Comparison of ENCODE assay signal across 13 cellular contexts in the genomic region with DNA sequence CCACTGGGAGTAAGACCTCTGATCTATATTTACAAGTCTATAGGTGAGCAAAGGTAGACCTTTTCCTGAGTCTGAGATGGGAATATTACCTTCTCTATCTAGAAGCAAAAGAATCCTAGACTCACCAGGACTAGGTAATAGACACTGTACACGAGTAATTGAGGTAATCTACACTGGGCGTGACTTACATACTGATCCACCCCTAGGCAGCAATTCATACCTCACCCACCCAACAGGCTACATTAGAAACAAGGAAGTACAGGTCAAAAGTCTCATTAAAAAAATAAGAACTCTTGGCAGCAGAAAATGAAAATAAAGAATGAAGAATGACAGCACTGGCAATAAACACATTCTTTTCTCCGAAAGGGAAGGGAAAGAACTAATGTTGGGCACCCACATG. TPM values are rescaled to one million over a fixed set of nuclear protein-coding genes. Genes with fewer than 3 reads are reported as not detected.
DNase-seq lines count a peak whose midpoint lies in the region; ATAC-seq and TF ChIP-seq lines count a peak whose summit lies in the region.
"Had no signal": no experiment of that assay in that cellular context is flagged by ENCODE, and none has a peak within 500 bp of the region (broad histone marks: within the 10 kb centered on the region; RNA-seq: fewer than 3 reads in every experiment).

No MANE protein-coding gene starts in this region.

- H3K9me2 ChIP-seq in PC-3 (replicated peaks; ENCODE audit: low read length) = no peaks in the 10 kb centered on the region

- intact Hi-C loops in PC-3 (cut with micrococcal nuclease) = no loop called here

- H3F3A ChIP-seq in PC-3 (ENCODE audit: low read length, unreplicated experiment) (no peaks in the 10 kb centered on the region), smooth muscle cell (ENCODE audit: low read depth) (no peaks in the 10 kb centered on the region)

- H3K9ac ChIP-seq in PC-3 (ENCODE audit: low read length) (no peak overlapping the region), smooth muscle cell (ENCODE audit: low read depth) (no peak overlapping the region)
- H3K9ac ChIP-seq: parathyroid adenoma had no signal

- H3K9me3 ChIP-seq in PC-3 (ENCODE audit: low read length) (peaks cover 6% of the 10 kb centered on the region; the same call in 1 of the 2 replicates), osteoblast (ENCODE audit: low read depth, low read length) (no peaks in the 10 kb centered on the region), smooth muscle cell (replicated peaks; ENCODE audit: low read depth) (no peaks in the 10 kb centered on the region)
- H3K9me3 ChIP-seq: thyroid gland had no signal

- H4K20me1 ChIP-seq in PC-3 (ENCODE audit: low read length) = peaks cover 92% of the 10 kb centered on the region
- peaks cover 88% of the 10 kb centered on the region for H4K20me1 ChIP-seq in osteoblast (ENCODE audit: insufficient read depth, low read length)
- peaks cover 100% of the 10 kb centered on the region for H4K20me1 ChIP-seq in smooth muscle cell (ENCODE audit: low read depth)

- WGBS in smooth muscle cell (ENCODE audit: low lambda C conversion rate) = 65% methylated on average over 3 of the region's 3 CpGs

- CTCF ChIA-PET in PC-3 (lab: Charles Lee) = no interaction called here

- H3K4me2 ChIP-seq in PC-3 (ENCODE audit: low read length) = 0 out of 2 replicates have a peak overlapping the region, but pooled peaks have one; percentile 2
- H3K4me2 ChIP-seq in osteoblast (ENCODE audit: insufficient read depth, low read length) = peak overlapping the region; percentile 9
- H3K4me2 ChIP-seq in smooth muscle cell = no peak overlapping the region

- H2AFZ ChIP-seq in PC-3 (ENCODE audit: low read length) (no peak overlapping the region), osteoblast (ENCODE audit: low read length) (no peak overlapping the region), smooth muscle cell (ENCODE audit: low read depth) (no peak overlapping the region)
- H2AFZ ChIP-seq: parathyroid adenoma had no signal

- POLR2A ChIA-PET in PC-3 (lab: Charles Lee; ENCODE audit: unreplicated experiment) = no interaction called here

- in situ Hi-C loops in GM13976 (cut with MboI; ENCODE audit: low sequenced_read_pairs, unreplicated experiment) = no loop called here

- H3K79me2 ChIP-seq in PC-3 (ENCODE audit: low read length) (peaks cover 100% of the 10 kb centered on the region), osteoblast (ENCODE audit: insufficient read depth, low read length) (peaks cover 99% of the 10 kb centered on the region), smooth muscle cell (ENCODE audit: low read depth) (peaks cover 100% of the 10 kb centered on the region)

- BruUV-seq in PC-3 (replicated peaks; lab: Mats Ljungman, UMichigan) = no TSS peak

- no peak for TF ChIP-seq CTCF in GM13976 (IDR thresholded peaks at IDR 0.05; ENCODE audit: borderline replicate concordance, control extremely low read depth, extremely low read depth, insufficient read depth, missing control alignments)
- no peak for TF ChIP-seq CTCF in PC-3 (conservative IDR thresholded peaks at IDR 0.05; ENCODE audit: low read depth, low read length)
- TF ChIP-seq CTCF in osteoblast (IDR thresholded peaks at IDR 0.05; ENCODE audit: extremely low read depth, low read depth, low read length) = no peak
- no peak for TF ChIP-seq CTCF in smooth muscle cell (IDR thresholded peaks at IDR 0.05; ENCODE audit: borderline replicate concordance, insufficient read depth, poor library complexity, severe bottlenecking)

- H3K27me3 ChIP-seq in PC-3 (ENCODE audit: low read length) = no peaks in the 10 kb centered on the region
- H3K27me3 ChIP-seq in osteoblast (ENCODE audit: insufficient read depth, low read length) = no peaks in the 10 kb centered on the region
- H3K27me3 ChIP-seq in smooth muscle cell (ENCODE audit: low read depth) = no peaks in the 10 kb centered on the region
- H3K27me3 ChIP-seq: heart right ventricle, thyroid gland had no signal

- DNase-seq in GM13976 (ENCODE audit: low spot score) = peak; percentile 31
- DNase-seq in PC-3 = no peak
- peak; percentile 44 for DNase-seq in epithelial cell of prostate (ENCODE audit: low read depth, low spot score)
- no peak for DNase-seq in osteoblast (ENCODE audit: insufficient read length, low spot score, missing footprints)
- DNase-seq in NK-92 (lab: John Stamatoyannopoulos, UW; ENCODE audit: unreplicated experiment) = no peak
- no peak for DNase-seq in smooth muscle cell (lab: John Stamatoyannopoulos, UW; ENCODE audit: unreplicated experiment)
- DNase-seq: activated T-cell treated with anti-CD3 and anti-CD28 coated beads, Interleukin-2, amount 50 U/mL, for 1 hour; heart right ventricle; NCI-H526 treated with DMSO at 0.1 percent for 48 hours; thyroid gland had no signal

- H3K36me3 ChIP-seq in PC-3 (ENCODE audit: low read depth, low read length) (peaks cover 22% of the 10 kb centered on the region), osteoblast (ENCODE audit: insufficient read depth, low read length) (peaks cover 4% of the 10 kb centered on the region), smooth muscle cell (ENCODE audit: low read depth) (no peaks in the 10 kb centered on the region)
- H3K36me3 ChIP-seq: thyroid gland had no signal

- no peak overlapping the region for H3K27ac ChIP-seq in PC-3 (ENCODE audit: low read length)
- H3K27ac ChIP-seq in epithelial cell of prostate = peak overlapping the region; percentile 59
- no peak overlapping the region for H3K27ac ChIP-seq in osteoblast (ENCODE audit: low read depth, low read length)
- H3K27ac ChIP-seq in smooth muscle cell (ENCODE audit: low read depth) = no peak overlapping the region
- H3K27ac ChIP-seq: heart right ventricle, parathyroid adenoma, thyroid gland had no signal

- peak; percentile 51 for ATAC-seq in PC-3
- no peak for ATAC-seq in GM21390 (IDR thresholded peaks at IDR 0.05; ENCODE audit: unreplicated experiment)
- no peak for ATAC-seq in HG02870 (IDR thresholded peaks at IDR 0.05; ENCODE audit: unreplicated experiment)

- H3K4me3 ChIP-seq in PC-3 (ENCODE audit: low read length) (no peak overlapping the region), osteoblast (ENCODE audit: insufficient read depth, low read length) (no peak overlapping the region), smooth muscle cell (no peak overlapping the region)
- H3K4me3 ChIP-seq: heart right ventricle, thyroid gland had no signal

- H3K4me1 ChIP-seq in PC-3 (ENCODE audit: insufficient read depth, low read length) = 0 out of 2 replicates have a peak, but pooled peaks cover 20% of the 10 kb centered on the region
- peaks cover 29% of the 10 kb centered on the region for H3K4me1 ChIP-seq in osteoblast (ENCODE audit: insufficient read depth, low read length)
- H3K4me1 ChIP-seq in smooth muscle cell (ENCODE audit: low read depth) = peaks cover 7% of the 10 kb centered on the region

RNA-seq across cellular contexts. Expression of a gene that starts 7.6 kb away (rescaled TPM):
- total RNA-seq in PC-3 (2014; rRNA removed) = 147 and 161 TPM in 2 replicates
- 82.9 and 90.5 TPM in 2 replicates for total RNA-seq in osteoblast
- total RNA-seq in smooth muscle cell = 165 and 205 TPM in 2 replicates
- polyA plus RNA-seq in smooth muscle cell = 74.1 and 82.6 TPM in 2 replicates

Comparison
In these comparisons a context has a peak if more than half of its experiments do, and no peak if none do; other contexts are left out.
1. DNase-seq: peak in GM13976 (single experiment) and epithelial cell of prostate (single experiment); none in PC-3 (single experiment), osteoblast (single experiment), NK-92 (single experiment) and smooth muscle cell (single experiment).